ENCODE assay signal across 1 cellular context in the genomic region with DNA sequence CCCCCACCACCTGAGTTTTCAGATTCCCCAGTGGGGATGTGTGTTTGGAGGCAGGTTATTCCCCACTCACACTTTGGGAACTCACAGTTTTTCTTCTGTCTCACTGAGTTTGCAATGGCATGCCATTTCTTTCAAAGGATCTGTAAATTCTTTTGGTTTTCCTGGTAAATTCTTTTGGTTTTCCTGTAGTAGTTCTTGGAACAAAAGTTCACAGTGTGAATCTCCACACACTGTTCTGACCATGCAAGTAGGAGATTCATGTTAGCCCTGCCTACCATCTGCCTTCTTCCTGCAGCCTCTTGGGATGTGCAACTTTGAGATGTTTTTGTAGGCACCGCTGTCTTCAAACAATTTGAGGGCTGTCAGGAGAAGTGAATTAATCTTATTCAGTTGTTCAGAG.
TF ChIP-seq lines count a peak whose summit lies in the region.

No MANE protein-coding gene starts in this region.

TF ChIP-seq in GM23338, 12 proteins besides CTCF, POLR2A, EP300 and RAD21 (continued from another document):
- TF ChIP-seq, protein P1, sequence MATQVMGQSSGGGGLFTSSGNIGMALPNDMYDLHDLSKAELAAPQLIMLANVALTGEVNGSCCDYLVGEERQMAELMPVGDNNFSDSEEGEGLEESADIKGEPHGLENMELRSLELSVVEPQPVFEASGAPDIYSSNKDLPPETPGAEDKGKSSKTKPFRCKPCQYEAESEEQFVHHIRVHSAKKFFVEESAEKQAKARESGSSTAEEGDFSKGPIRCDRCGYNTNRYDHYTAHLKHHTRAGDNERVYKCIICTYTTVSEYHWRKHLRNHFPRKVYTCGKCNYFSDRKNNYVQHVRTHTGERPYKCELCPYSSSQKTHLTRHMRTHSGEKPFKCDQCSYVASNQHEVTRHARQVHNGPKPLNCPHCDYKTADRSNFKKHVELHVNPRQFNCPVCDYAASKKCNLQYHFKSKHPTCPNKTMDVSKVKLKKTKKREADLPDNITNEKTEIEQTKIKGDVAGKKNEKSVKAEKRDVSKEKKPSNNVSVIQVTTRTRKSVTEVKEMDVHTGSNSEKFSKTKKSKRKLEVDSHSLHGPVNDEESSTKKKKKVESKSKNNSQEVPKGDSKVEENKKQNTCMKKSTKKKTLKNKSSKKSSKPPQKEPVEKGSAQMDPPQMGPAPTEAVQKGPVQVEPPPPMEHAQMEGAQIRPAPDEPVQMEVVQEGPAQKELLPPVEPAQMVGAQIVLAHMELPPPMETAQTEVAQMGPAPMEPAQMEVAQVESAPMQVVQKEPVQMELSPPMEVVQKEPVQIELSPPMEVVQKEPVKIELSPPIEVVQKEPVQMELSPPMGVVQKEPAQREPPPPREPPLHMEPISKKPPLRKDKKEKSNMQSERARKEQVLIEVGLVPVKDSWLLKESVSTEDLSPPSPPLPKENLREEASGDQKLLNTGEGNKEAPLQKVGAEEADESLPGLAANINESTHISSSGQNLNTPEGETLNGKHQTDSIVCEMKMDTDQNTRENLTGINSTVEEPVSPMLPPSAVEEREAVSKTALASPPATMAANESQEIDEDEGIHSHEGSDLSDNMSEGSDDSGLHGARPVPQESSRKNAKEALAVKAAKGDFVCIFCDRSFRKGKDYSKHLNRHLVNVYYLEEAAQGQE (IDR thresholded peaks at IDR 0.05; ENCODE audit: unreplicated experiment) = no peak
- TF ChIP-seq EZH2 (IDR thresholded peaks at IDR 0.05; ENCODE audit: low read depth, unreplicated experiment) = no peak
- no peak for TF ChIP-seq NANOG (IDR thresholded peaks at IDR 0.05; ENCODE audit: borderline replicate concordance)
- no peak for TF ChIP-seq STAT1 (IDR thresholded peaks at IDR 0.05; ENCODE audit: unreplicated experiment)
- TF ChIP-seq, protein P2, sequence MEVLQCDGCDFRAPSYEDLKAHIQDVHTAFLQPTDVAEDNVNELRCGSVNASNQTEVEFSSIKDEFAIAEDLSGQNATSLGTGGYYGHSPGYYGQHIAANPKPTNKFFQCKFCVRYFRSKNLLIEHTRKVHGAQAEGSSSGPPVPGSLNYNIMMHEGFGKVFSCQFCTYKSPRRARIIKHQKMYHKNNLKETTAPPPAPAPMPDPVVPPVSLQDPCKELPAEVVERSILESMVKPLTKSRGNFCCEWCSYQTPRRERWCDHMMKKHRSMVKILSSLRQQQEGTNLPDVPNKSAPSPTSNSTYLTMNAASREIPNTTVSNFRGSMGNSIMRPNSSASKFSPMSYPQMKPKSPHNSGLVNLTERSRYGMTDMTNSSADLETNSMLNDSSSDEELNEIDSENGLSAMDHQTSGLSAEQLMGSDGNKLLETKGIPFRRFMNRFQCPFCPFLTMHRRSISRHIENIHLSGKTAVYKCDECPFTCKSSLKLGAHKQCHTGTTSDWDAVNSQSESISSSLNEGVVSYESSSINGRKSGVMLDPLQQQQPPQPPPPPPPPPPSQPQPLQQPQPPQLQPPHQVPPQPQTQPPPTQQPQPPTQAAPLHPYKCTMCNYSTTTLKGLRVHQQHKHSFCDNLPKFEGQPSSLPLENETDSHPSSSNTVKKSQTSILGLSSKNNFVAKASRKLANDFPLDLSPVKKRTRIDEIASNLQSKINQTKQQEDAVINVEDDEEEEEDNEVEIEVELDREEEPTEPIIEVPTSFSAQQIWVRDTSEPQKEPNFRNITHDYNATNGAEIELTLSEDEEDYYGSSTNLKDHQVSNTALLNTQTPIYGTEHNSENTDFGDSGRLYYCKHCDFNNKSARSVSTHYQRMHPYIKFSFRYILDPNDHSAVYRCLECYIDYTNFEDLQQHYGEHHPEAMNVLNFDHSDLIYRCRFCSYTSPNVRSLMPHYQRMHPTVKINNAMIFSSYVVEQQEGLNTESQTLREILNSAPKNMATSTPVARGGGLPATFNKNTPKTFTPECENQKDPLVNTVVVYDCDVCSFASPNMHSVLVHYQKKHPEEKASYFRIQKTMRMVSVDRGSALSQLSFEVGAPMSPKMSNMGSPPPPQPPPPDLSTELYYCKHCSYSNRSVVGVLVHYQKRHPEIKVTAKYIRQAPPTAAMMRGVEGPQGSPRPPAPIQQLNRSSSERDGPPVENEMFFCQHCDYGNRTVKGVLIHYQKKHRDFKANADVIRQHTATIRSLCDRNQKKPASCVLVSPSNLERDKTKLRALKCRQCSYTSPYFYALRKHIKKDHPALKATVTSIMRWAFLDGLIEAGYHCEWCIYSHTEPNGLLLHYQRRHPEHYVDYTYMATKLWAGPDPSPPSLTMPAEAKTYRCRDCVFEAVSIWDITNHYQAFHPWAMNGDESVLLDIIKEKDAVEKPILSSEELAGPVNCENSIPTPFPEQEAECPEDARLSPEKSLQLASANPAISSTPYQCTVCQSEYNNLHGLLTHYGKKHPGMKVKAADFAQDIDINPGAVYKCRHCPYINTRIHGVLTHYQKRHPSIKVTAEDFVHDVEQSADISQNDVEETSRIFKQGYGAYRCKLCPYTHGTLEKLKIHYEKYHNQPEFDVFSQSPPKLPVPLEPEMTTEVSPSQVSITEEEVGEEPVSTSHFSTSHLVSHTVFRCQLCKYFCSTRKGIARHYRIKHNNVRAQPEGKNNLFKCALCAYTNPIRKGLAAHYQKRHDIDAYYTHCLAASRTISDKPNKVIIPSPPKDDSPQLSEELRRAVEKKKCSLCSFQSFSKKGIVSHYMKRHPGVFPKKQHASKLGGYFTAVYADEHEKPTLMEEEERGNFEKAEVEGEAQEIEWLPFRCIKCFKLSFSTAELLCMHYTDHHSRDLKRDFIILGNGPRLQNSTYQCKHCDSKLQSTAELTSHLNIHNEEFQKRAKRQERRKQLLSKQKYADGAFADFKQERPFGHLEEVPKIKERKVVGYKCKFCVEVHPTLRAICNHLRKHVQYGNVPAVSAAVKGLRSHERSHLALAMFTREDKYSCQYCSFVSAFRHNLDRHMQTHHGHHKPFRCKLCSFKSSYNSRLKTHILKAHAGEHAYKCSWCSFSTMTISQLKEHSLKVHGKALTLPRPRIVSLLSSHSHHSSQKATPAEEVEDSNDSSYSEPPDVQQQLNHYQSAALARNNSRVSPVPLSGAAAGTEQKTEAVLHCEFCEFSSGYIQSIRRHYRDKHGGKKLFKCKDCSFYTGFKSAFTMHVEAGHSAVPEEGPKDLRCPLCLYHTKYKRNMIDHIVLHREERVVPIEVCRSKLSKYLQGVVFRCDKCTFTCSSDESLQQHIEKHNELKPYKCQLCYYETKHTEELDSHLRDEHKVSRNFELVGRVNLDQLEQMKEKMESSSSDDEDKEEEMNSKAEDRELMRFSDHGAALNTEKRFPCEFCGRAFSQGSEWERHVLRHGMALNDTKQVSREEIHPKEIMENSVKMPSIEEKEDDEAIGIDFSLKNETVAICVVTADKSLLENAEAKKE (CRISPR knock-in tag; IDR thresholded peaks at IDR 0.05) = no peak
- no peak for TF ChIP-seq ZNF114 (CRISPR knock-in tag; IDR thresholded peaks at IDR 0.05)
- no peak for TF ChIP-seq CREB1 (CRISPR knock-in tag; IDR thresholded peaks at IDR 0.05; ENCODE audit: low read depth)
